ENCODE assay signal across 27 cellular contexts in genomic region chr11:1534682-1535081, GRCh38. TPM values are rescaled to one million over a fixed set of nuclear protein-coding genes. Genes with fewer than 3 reads are reported as not detected.
DNase-seq lines count a peak whose midpoint lies in the region; ATAC-seq and TF ChIP-seq lines count a peak whose summit lies in the region.
"Had no signal": no experiment of that assay in that cellular context is flagged by ENCODE, and none has a peak within 500 bp of the region (broad histone marks: within the 10 kb centered on the region; RNA-seq: fewer than 3 reads in every experiment).

No MANE protein-coding gene starts in this region.

- H4K12ac ChIP-seq in trophoblast cell (ENCODE audit: low read depth, low read length) = no peak overlapping the region

- no peak overlapping the region for H3K23ac ChIP-seq in trophoblast cell (ENCODE audit: low read length)

- H3K4me2 ChIP-seq in trophoblast cell (ENCODE audit: low read length) = no peak overlapping the region

- no peak overlapping the region for H2BK120ac ChIP-seq in trophoblast cell (ENCODE audit: insufficient read depth, low read length, poor library complexity)

- H3K27ac ChIP-seq in endodermal cell (ENCODE audit: low read depth, low read length) = no peak overlapping the region
- H3K27ac ChIP-seq in trophoblast cell (ENCODE audit: low read depth, low read length) = no peak overlapping the region
- H3K27ac ChIP-seq in esophagus squamous epithelium = no peak overlapping the region
- H3K27ac ChIP-seq: SJSA1 had no signal

- H4K91ac ChIP-seq in trophoblast cell (ENCODE audit: low read depth, low read length) = no peak overlapping the region

- in situ Hi-C loops in KBM-7 (cut with MboI; ENCODE audit: low pct_unique_long_range_greater_than_20kb, low sequenced_read_pairs) = no loop called here

- no peaks in the 10 kb centered on the region for H3K79me1 ChIP-seq in trophoblast cell (ENCODE audit: low read length)

- no peaks in the 10 kb centered on the region for H3K36me3 Mint-ChIP-seq in endodermal cell (ENCODE audit: low read depth)
- H3K36me3 Mint-ChIP-seq: activated CD4-positive, alpha-beta memory T cell treated with anti-CD3 and anti-CD28 coated beads for 36 hours; WTC11 had no signal

- peak; percentile 42 for DNase-seq in AG08395 (ENCODE audit: low spot score)
- DNase-seq in M059J (ENCODE audit: low read depth) = peak; percentile 60
- DNase-seq in endodermal cell = no peak
- peak in 1 of 2 donors; percentile 62 for DNase-seq in trophoblast cell
- no peak for DNase-seq in KBM-7
- no peak for DNase-seq in dedifferentiated amniotic fluid mesenchymal stem cell (ENCODE audit: extremely low spot score)
- no peak for DNase-seq in esophagus squamous epithelium (lab: John Stamatoyannopoulos, UW)
- DNase-seq: activated CD4-positive, alpha-beta memory T cell treated with anti-CD3 and anti-CD28 coated beads for 36 hours; activated gamma-delta T cell treated with Interleukin-2 at 50 U/mL for 16 hours; activated T-cell treated with anti-CD3 and anti-CD28 coated beads for 4 hours; CD4-positive, alpha-beta memory T cell; central memory CD4-positive, alpha-beta T cell; DMS153; GOT3; NCI-H187 treated with DMSO at 0.1 percent for 48 hours; NCI-H2227 treated with DMSO at 0.1 percent for 48 hours; NCI-H82; OCI-M1; retina had no signal

- H3K4ac ChIP-seq in trophoblast cell (ENCODE audit: low read depth, low read length) = no peak overlapping the region

- ATAC-seq in HG03280 (IDR thresholded peaks at IDR 0.05; ENCODE audit: unreplicated experiment) = no peak
- ATAC-seq: GM12878, WTC11 had no signal

- no peak overlapping the region for H3K4me3 Mint-ChIP-seq in endodermal cell
- H3K4me3 Mint-ChIP-seq: activated CD4-positive, alpha-beta memory T cell treated with anti-CD3 and anti-CD28 coated beads for 36 hours; WTC11 had no signal

- H3K9me3 Mint-ChIP-seq in endodermal cell = no peaks in the 10 kb centered on the region
- H3K9me3 Mint-ChIP-seq: activated CD4-positive, alpha-beta memory T cell treated with anti-CD3 and anti-CD28 coated beads for 36 hours; WTC11 had no signal

- H2BK5ac ChIP-seq in trophoblast cell (ENCODE audit: low read depth, low read length, poor library complexity) = no peak overlapping the region

- peaks cover 20% of the 10 kb centered on the region for H3K27me3 Mint-ChIP-seq in endodermal cell (ENCODE audit: insufficient read depth)
- H3K27me3 Mint-ChIP-seq: activated CD4-positive, alpha-beta memory T cell treated with anti-CD3 and anti-CD28 coated beads for 36 hours; CD4-positive, alpha-beta memory T cell had no signal

- H3K9ac ChIP-seq in endodermal cell (ENCODE audit: extremely low read depth, low read length, poor library complexity, severe bottlenecking) (no peak overlapping the region), trophoblast cell (ENCODE audit: low read length) (no peak overlapping the region)

- H3K27ac Mint-ChIP-seq in endodermal cell = peak overlapping the region; percentile 41
- H3K27ac Mint-ChIP-seq: activated CD4-positive, alpha-beta memory T cell treated with anti-CD3 and anti-CD28 coated beads for 36 hours; WTC11 had no signal

- H4K8ac ChIP-seq in trophoblast cell (ENCODE audit: low read depth, low read length) = no peak overlapping the region

- 93 to 95% methylated on average over 11 to 14 of the region's 14 CpGs for WGBS in endodermal cell (ENCODE audit: insufficient coverage in 1 of 2, insufficient read length in 1 of 2), 2 experiments
- no CpG with 5 or more reads among the region's 14 CpGs for WGBS in trophoblast cell (ENCODE audit: extremely low coverage, insufficient coverage, insufficient read length)
- WGBS in esophagus squamous epithelium, 2 donors = 67 to 69% methylated on average over 12 of the region's 14 CpGs

- no peak for TF ChIP-seq CTCF in endodermal cell (conservative IDR thresholded peaks at IDR 0.05)
- TF ChIP-seq CTCF in esophagus squamous epithelium (IDR thresholded peaks at IDR 0.05) = no peak

- no peak overlapping the region for H2AFZ ChIP-seq in trophoblast cell (ENCODE audit: insufficient read depth, low read length, poor library complexity)

- H2AK5ac ChIP-seq in trophoblast cell (ENCODE audit: low read length) = no peak overlapping the region

- intact Hi-C loops in esophagus squamous epithelium (cut with DNase I) = no loop called here

- H3K4me1 Mint-ChIP-seq in endodermal cell = no peaks in the 10 kb centered on the region
- H3K4me1 Mint-ChIP-seq: WTC11 had no signal

- H3K36me3 ChIP-seq in endodermal cell (ENCODE audit: control insufficient read depth, insufficient read depth, low read length) (no peaks in the 10 kb centered on the region), trophoblast cell (ENCODE audit: control insufficient read depth in 1 of 2, insufficient read depth in 2 of 2, low read length in 2 of 2) (peaks cover 11% of the 10 kb centered on the region in 2 experiments), esophagus squamous epithelium (peaks cover 5 to 32% (median 6%) of the 10 kb centered on the region in 3 donors)
- H3K36me3 ChIP-seq: SJSA1 had no signal

- H3K79me2 ChIP-seq in trophoblast cell (ENCODE audit: control insufficient read depth, insufficient read depth, low read length, poor library complexity) = no peaks in the 10 kb centered on the region

- H2BK12ac ChIP-seq in trophoblast cell (ENCODE audit: low read length) = no peak overlapping the region

- H3K18ac ChIP-seq in trophoblast cell (ENCODE audit: low read length) = peak overlapping the region; percentile 38

- no peak for TF ChIP-seq POLR2A in esophagus squamous epithelium (IDR thresholded peaks at IDR 0.05)

- H3K4me3 ChIP-seq in endodermal cell (ENCODE audit: low read length) = no peak overlapping the region
- H3K4me3 ChIP-seq in trophoblast cell (ENCODE audit: low read depth, low read length) = no peak overlapping the region
- H3K4me3 ChIP-seq in esophagus squamous epithelium = no peak overlapping the region
- H3K4me3 ChIP-seq: GM12878, SJSA1, suprapubic skin had no signal

- H3K9me3 ChIP-seq in endodermal cell (ENCODE audit: control insufficient read depth, low read length) (no peaks in the 10 kb centered on the region), trophoblast cell (ENCODE audit: insufficient read depth, low read depth, low read length) (no peaks in the 10 kb centered on the region), esophagus squamous epithelium (peaks cover 0 to 4% (median 0%) of the 10 kb centered on the region in 3 donors)
- H3K9me3 ChIP-seq: SJSA1, suprapubic skin had no signal

- H3K14ac ChIP-seq in trophoblast cell (ENCODE audit: low read length) = no peak overlapping the region

- peaks cover 17% of the 10 kb centered on the region for H3K27me3 ChIP-seq in endodermal cell (ENCODE audit: control insufficient read depth, insufficient read depth, low read length, poor library complexity, severe bottlenecking)
- peaks cover 4% of the 10 kb centered on the region for H3K27me3 ChIP-seq in trophoblast cell (ENCODE audit: insufficient read depth, low read length)
- H3K27me3 ChIP-seq in esophagus squamous epithelium = peaks cover 0 to 12% (median 0%) of the 10 kb centered on the region in 4 donors
- H3K27me3 ChIP-seq: SJSA1, suprapubic skin had no signal

- no peaks in the 10 kb centered on the region for H3K4me1 ChIP-seq in endodermal cell (ENCODE audit: control insufficient read depth, insufficient read depth, low read length)
- peaks cover 8 to 9% of the 10 kb centered on the region in 2 experiments for H3K4me1 ChIP-seq in trophoblast cell (ENCODE audit: control insufficient read depth in 1 of 2, insufficient read depth in 2 of 2, low read length in 2 of 2)
- peaks cover 33 to 80% (median 72%) of the 10 kb centered on the region in 3 donors for H3K4me1 ChIP-seq in esophagus squamous epithelium
- H3K4me1 ChIP-seq: SJSA1 had no signal

RNA-seq across cellular contexts. Expression of gene DUSP8, which starts 37.4 kb away (rescaled TPM):
- 1.2 and 3.5 TPM in 2 replicates for total RNA-seq in M059J (2014; rRNA removed; shearing (Covaris generic))
- total RNA-seq in endodermal cell = 1 to 10 TPM; 4.7 to 7.0 TPM
- 13.7 TPM for polyA plus RNA-seq in endodermal cell (2013, experiment 1 of 2)
- polyA plus RNA-seq in endodermal cell (2013, experiment 2 of 2) = 7.4 TPM
- polyA plus RNA-seq in trophoblast cell (2013) = 29.7 and 31.2 TPM in 2 replicates
- 1 to 10 TPM in 2 of 4 donors, under 1 TPM in 2; 0.12 to 1.3 (median 0.64) TPM for total RNA-seq in esophagus squamous epithelium

RNA-seq across cellular contexts. Expression of gene MOB2, which starts 48.1 kb away (rescaled TPM):
- total RNA-seq in M059J (2014; rRNA removed; shearing (Covaris generic)) = 9.5 and 21.3 TPM in 2 replicates
- total RNA-seq in endodermal cell (10 to 100 TPM; 23.9 to 25.4 TPM), esophagus squamous epithelium (10 to 100 TPM; 21.5 to 45.0 (median 30.1) TPM)
- polyA plus RNA-seq in endodermal cell (2013, experiment 1 of 2) = 15.7 TPM
- polyA plus RNA-seq in endodermal cell (2013, experiment 2 of 2) = 14.4 TPM
- polyA plus RNA-seq in trophoblast cell (2013) = 17.4 and 19.5 TPM in 2 replicates

RNA-seq across cellular contexts. Expression of gene KRTAP5-1, which starts 50.4 kb away (rescaled TPM):
- total RNA-seq in M059J (2014; rRNA removed; shearing (Covaris generic)) = not detected in 2 replicates
- total RNA-seq in endodermal cell (not detected), esophagus squamous epithelium (not detected)
- not detected for polyA plus RNA-seq in endodermal cell (2013, experiment 1 of 2)
- not detected for polyA plus RNA-seq in endodermal cell (2013, experiment 2 of 2)
- not detected in 2 replicates for polyA plus RNA-seq in trophoblast cell (2013)
- total RNA-seq: activated CD4-positive, alpha-beta memory T cell treated with anti-CD3 and anti-CD28 coated beads for 36 hours; CD4-positive, alpha-beta memory T cell; GM12878; SJSA1; T-helper 2 cell treated with Interferon-gamma antibody and Interleukin-4, amounts not matched to agents 100 ng/mL and 5 ng/mL, for 36 hours; WTC11 had no signal
- polyA plus RNA-seq: adipose tissue, esophagus, GM12878 had no signal

Comparison
In these comparisons a context has a peak if more than half of its experiments do, and no peak if none do; other contexts are left out.
1. DNase-seq: peak in AG08395 (single experiment) and M059J (single experiment); none in endodermal cell (single experiment), KBM-7 (single experiment), dedifferentiated amniotic fluid mesenchymal stem cell (single experiment) and esophagus squamous epithelium (single experiment).